Comparison of ENCODE assay signal across 8 cellular contexts in genomic region chr12:56488041-56488955, GRCh38. TPM values are rescaled to one million over a fixed set of nuclear protein-coding genes. Genes with fewer than 3 reads are reported as not detected.
DNase-seq lines count a peak whose midpoint lies in the region; ATAC-seq and TF ChIP-seq lines count a peak whose summit lies in the region.

Gene GLS2, minus strand, starts transcription at chr12:56488161. Its CDS starts 43 bp downstream, at chr12:56488118.

- peaks cover 12% of the 10 kb centered on the region for H3K4me1 Mint-ChIP-seq in activated T-helper 2 cell treated with anti-CD3 and anti-CD28 coated beads, Interferon-gamma antibody, Interleukin-2, Interleukin-4, amounts not matched to agents 10 μg/mL and 5 μg/mL and 100 μg/mL, durations not matched to agents 14 hours and 24 hours and 36 hours (ENCODE audit: low read depth)
- peaks cover 15 to 18% (median 15%) of the 10 kb centered on the region in 3 donors for H3K4me1 Mint-ChIP-seq in naive B cell
- peaks cover 17% of the 10 kb centered on the region for H3K4me1 Mint-ChIP-seq in stimulated activated effector memory CD8-positive, alpha-beta T cell treated with anti-CD3 and anti-CD28 coated beads, Interleukin-12 subunit alpha, Interleukin-12 subunit beta, amount 100 ng/mL, for 72 hours

- H3K4me3 Mint-ChIP-seq in activated T-helper 2 cell treated with anti-CD3 and anti-CD28 coated beads, Interferon-gamma antibody, Interleukin-2, Interleukin-4, amounts not matched to agents 10 μg/mL and 5 μg/mL and 100 μg/mL, durations not matched to agents 14 hours and 24 hours and 36 hours (ENCODE audit: low read depth): peak within 1 kb of the TSS; percentile 83
- peak within 1 kb of the TSS; percentile 84 to 98 (median 95) for H3K4me3 Mint-ChIP-seq in naive B cell
- peak within 1 kb of the TSS; percentile 84 for H3K4me3 Mint-ChIP-seq in stimulated activated effector memory CD8-positive, alpha-beta T cell treated with anti-CD3 and anti-CD28 coated beads, Interleukin-12 subunit alpha, Interleukin-12 subunit beta, amount 100 ng/mL, for 72 hours

- H3K4me3 ChIP-seq in AG09309 (ENCODE audit: control insufficient read depth, low read depth, low read length): peak within 1 kb of the TSS; percentile 46

- intact Hi-C loops in activated T-helper 2 cell treated with anti-CD3 and anti-CD28 coated beads, Interferon-gamma antibody, Interleukin-2, Interleukin-4, amounts not matched to agents 10 μg/mL and 5 μg/mL and 100 μg/mL, durations not matched to agents 14 hours and 24 hours and 36 hours (cut with micrococcal nuclease): no loop called here

- ATAC-seq in HG03457 (IDR thresholded peaks at IDR 0.05; ENCODE audit: unreplicated experiment) (peak; percentile 82), naive B cell (ENCODE audit: low read depth in 2 of 2) (peak; percentile 97)
- ATAC-seq in stimulated activated effector memory CD8-positive, alpha-beta T cell treated with anti-CD3 and anti-CD28 coated beads, Interleukin-12 subunit alpha, Interleukin-12 subunit beta, amount 100 ng/mL, for 72 hours: peak; percentile 97

- peak; percentile 17 for DNase-seq in AG09309 (ENCODE audit: low read depth)
- DNase-seq in GM19238 (ENCODE audit: insufficient read length, low spot score): peak; percentile 88
- DNase-seq in NCI-H774 (lab: John Stamatoyannopoulos, UW): peak; percentile 92
- DNase-seq in activated T-helper 2 cell treated with anti-CD3 and anti-CD28 coated beads, Interferon-gamma antibody, Interleukin-2, Interleukin-4, amounts not matched to agents 10 μg/mL and 5 μg/mL and 100 μg/mL, durations not matched to agents 14 hours and 24 hours and 36 hours (ENCODE audit: low spot score): peak; percentile 54
- DNase-seq in fibroblast of peridontal ligament (ENCODE audit: extremely low read depth): peak; percentile 71
- peak; percentile 77 for DNase-seq in naive B cell
- DNase-seq in stimulated activated effector memory CD8-positive, alpha-beta T cell treated with anti-CD3 and anti-CD28 coated beads, Interleukin-12 subunit alpha, Interleukin-12 subunit beta, amount 100 ng/mL, for 72 hours (ENCODE audit: low spot score in 2 of 2): peak; percentile 51 to 81

- H3K27ac Mint-ChIP-seq in activated T-helper 2 cell treated with anti-CD3 and anti-CD28 coated beads, Interferon-gamma antibody, Interleukin-2, Interleukin-4, amounts not matched to agents 10 μg/mL and 5 μg/mL and 100 μg/mL, durations not matched to agents 14 hours and 24 hours and 36 hours: no peak within 1 kb of the TSS
- peak within 1 kb of the TSS; percentile 67 to 83 (median 77) for H3K27ac Mint-ChIP-seq in naive B cell
- peak within 1 kb of the TSS; percentile 80 for H3K27ac Mint-ChIP-seq in stimulated activated effector memory CD8-positive, alpha-beta T cell treated with anti-CD3 and anti-CD28 coated beads, Interleukin-12 subunit alpha, Interleukin-12 subunit beta, amount 100 ng/mL, for 72 hours

- H3K9me3 Mint-ChIP-seq in activated T-helper 2 cell treated with anti-CD3 and anti-CD28 coated beads, Interferon-gamma antibody, Interleukin-2, Interleukin-4, amounts not matched to agents 10 μg/mL and 5 μg/mL and 100 μg/mL, durations not matched to agents 14 hours and 24 hours and 36 hours: no peaks in the 10 kb centered on the region
- H3K9me3 Mint-ChIP-seq in naive B cell: peaks cover 0 to 2% (median 0%) of the 10 kb centered on the region in 7 donors
- peaks cover 2% of the 10 kb centered on the region for H3K9me3 Mint-ChIP-seq in stimulated activated effector memory CD8-positive, alpha-beta T cell treated with anti-CD3 and anti-CD28 coated beads, Interleukin-12 subunit alpha, Interleukin-12 subunit beta, amount 100 ng/mL, for 72 hours

- no peak for TF ChIP-seq CTCF in AG09309 (IDR thresholded peaks at IDR 0.05; ENCODE audit: control insufficient read depth, insufficient read depth, low read depth, low read length, missing control alignments)

- peaks cover 41% of the 10 kb centered on the region for H3K27me3 Mint-ChIP-seq in activated T-helper 2 cell treated with anti-CD3 and anti-CD28 coated beads, Interferon-gamma antibody, Interleukin-2, Interleukin-4, amounts not matched to agents 10 μg/mL and 5 μg/mL and 100 μg/mL, durations not matched to agents 14 hours and 24 hours and 36 hours (ENCODE audit: low read depth)
- H3K27me3 Mint-ChIP-seq in naive B cell: peaks cover 9 to 21% (median 16%) of the 10 kb centered on the region in 3 donors

- peaks cover 4% of the 10 kb centered on the region for H3K36me3 Mint-ChIP-seq in activated T-helper 2 cell treated with anti-CD3 and anti-CD28 coated beads, Interferon-gamma antibody, Interleukin-2, Interleukin-4, amounts not matched to agents 10 μg/mL and 5 μg/mL and 100 μg/mL, durations not matched to agents 14 hours and 24 hours and 36 hours (ENCODE audit: low read depth)
- no peaks in the 10 kb centered on the region for H3K36me3 Mint-ChIP-seq in naive B cell
- no peaks in the 10 kb centered on the region for H3K36me3 Mint-ChIP-seq in stimulated activated effector memory CD8-positive, alpha-beta T cell treated with anti-CD3 and anti-CD28 coated beads, Interleukin-12 subunit alpha, Interleukin-12 subunit beta, amount 100 ng/mL, for 72 hours

RNA-seq across cellular contexts. Expression of gene GLS2, which starts in this region (rescaled TPM):
- total RNA-seq in activated T-helper 2 cell treated with anti-CD3 and anti-CD28 coated beads, Interferon-gamma antibody, Interleukin-2, Interleukin-4, amounts not matched to agents 10 μg/mL and 5 μg/mL and 100 μg/mL, durations not matched to agents 14 hours and 24 hours and 36 hours: 1.5 and 3.1 TPM in 2 replicates
- polyA plus RNA-seq in naive B cell (ENCODE audit: low read depth in 6 of 6): 1 to 10 TPM in 3 of 6 donors, under 1 TPM in 2, not detected in 1; 0.95 to 1.9 (median 1.6) TPM

Comparison
In these comparisons a context has a peak if more than half of its experiments do, and no peak if none do; other contexts are left out.
1. Peak in every context shown above with its lines: DNase-seq, ATAC-seq and H3K4me3 ChIP-seq.
2. DNase-seq: peak in every context shown above with its lines; median percentile 92 in NCI-H774; 88 in GM19238; 77 in naive B cell; 71 in fibroblast of peridontal ligament; 66 in stimulated activated effector memory CD8-positive, alpha-beta T cell treated with anti-CD3 and anti-CD28 coated beads, Interleukin-12 subunit alpha, Interleukin-12 subunit beta, amount 100 ng/mL, for 72 hours; 54 in activated T-helper 2 cell treated with anti-CD3 and anti-CD28 coated beads, Interferon-gamma antibody, Interleukin-2, Interleukin-4, amounts not matched to agents 10 μg/mL and 5 μg/mL and 100 μg/mL, durations not matched to agents 14 hours and 24 hours and 36 hours; 17 in AG09309.